ENCODE assay signal across 18 cellular contexts in genomic region chr13:31022491-31022890, GRCh38.
DNase-seq lines count a peak whose midpoint lies in the region; ATAC-seq and TF ChIP-seq lines count a peak whose summit lies in the region.
"Had no signal": no experiment of that assay in that cellular context is flagged by ENCODE, and none has a peak within 500 bp of the region (broad histone marks: within the 10 kb centered on the region; RNA-seq: fewer than 3 reads in every experiment).

No MANE protein-coding gene starts in this region.

- H3K9me2 ChIP-seq in GM23338 (ENCODE audit: insufficient read depth), result 0 out of 2 replicates have a peak, but pooled peaks cover 6% of the 10 kb centered on the region

- H3K27ac Mint-ChIP-seq in GM23338 (no peak overlapping the region), brain (peak overlapping the region; percentile 55 to 94 (median 87))
- H3K27ac Mint-ChIP-seq: CD8-positive, alpha-beta memory T cell; HFFc6 had no signal

- H3K9me3 ChIP-seq in upper lobe of right lung, result no peaks in the 10 kb centered on the region
- H3K9me3 ChIP-seq: A549, BLaER1, Caco-2 had no signal

- H3K4me1 ChIP-seq in GM23338 (ENCODE audit: insufficient read depth), result no peaks in the 10 kb centered on the region; the same call in 1 of the 2 replicates
- no peaks in the 10 kb centered on the region for H3K4me1 ChIP-seq in upper lobe of right lung
- H3K4me1 ChIP-seq: A549, BLaER1, Caco-2 had no signal

- H4K20me1 ChIP-seq in GM23338 (replicated peaks; ENCODE audit: insufficient read depth), result no peaks in the 10 kb centered on the region
- H4K20me1 ChIP-seq: BLaER1 had no signal

- H3K27me3 Mint-ChIP-seq in GM23338 (ENCODE audit: insufficient read depth, low read depth, poor library complexity) (no peaks in the 10 kb centered on the region), brain (no peaks in the 10 kb centered on the region)

- ATAC-seq in GM23338, result no peak
- no peak for ATAC-seq in upper lobe of right lung
- ATAC-seq: A549, GM12878, K562 had no signal

- H3K4me3 Mint-ChIP-seq in GM23338 (no peak overlapping the region), brain (peak overlapping the region in 3 of 5 experiments; percentile 25 to 56 (median 42))
- H3K4me3 Mint-ChIP-seq: CD8-positive, alpha-beta memory T cell; HFFc6 had no signal

- no peak for TF ChIP-seq CTCF in GM23338 (conservative IDR thresholded peaks at IDR 0.05; ENCODE audit: low read depth in 2 of 2)
- TF ChIP-seq CTCF in brain (conservative IDR thresholded peaks at IDR 0.05), result no peak
- TF ChIP-seq CTCF in upper lobe of right lung (IDR thresholded peaks at IDR 0.05), result no peak

- no peaks in the 10 kb centered on the region for H3K79me2 ChIP-seq in GM23338 (replicated peaks; ENCODE audit: insufficient read depth)

- DNase-seq in GM23338 (ENCODE audit: low spot score) (no peak), foreskin melanocyte (peak; percentile 55), retina (peak; percentile 31), NCI-H1417 treated with DMSO at 0.1 percent for 48 hours (lab: John Stamatoyannopoulos, UW) (no peak), upper lobe of right lung (no peak), DMS53 treated with DMSO at 0.1 percent for 48 hours (lab: John Stamatoyannopoulos, UW; ENCODE audit: unreplicated experiment) (no peak)
- DNase-seq: AML-193; Caco-2; CD8-positive, alpha-beta memory T cell; DMS53; HCEC 1CT; HFFc6 had no signal

- no peaks in the 10 kb centered on the region for H3K9me3 Mint-ChIP-seq in GM23338
- peaks cover 0 to 11% (median 5%) of the 10 kb centered on the region in 5 experiments for H3K9me3 Mint-ChIP-seq in brain
- H3K9me3 Mint-ChIP-seq: CD8-positive, alpha-beta memory T cell had no signal

- H3K4me1 Mint-ChIP-seq in GM23338 (peaks cover 8% of the 10 kb centered on the region), brain (peaks cover 33% of the 10 kb centered on the region)
- H3K4me1 Mint-ChIP-seq: CD8-positive, alpha-beta memory T cell had no signal

- H3K27ac ChIP-seq in GM23338 (ENCODE audit: low read depth), result no peak overlapping the region
- no peak overlapping the region for H3K27ac ChIP-seq in upper lobe of right lung
- H3K27ac ChIP-seq: A549, BLaER1, HL-60 had no signal

- H3K36me3 ChIP-seq in GM23338 (ENCODE audit: insufficient read depth) (no peaks in the 10 kb centered on the region), upper lobe of right lung (no peaks in the 10 kb centered on the region)
- H3K36me3 ChIP-seq: BLaER1 had no signal

- H3K27me3 ChIP-seq in GM23338 (ENCODE audit: insufficient read depth) (no peaks in the 10 kb centered on the region), upper lobe of right lung (peaks cover 4% of the 10 kb centered on the region)
- H3K27me3 ChIP-seq: BLaER1 had no signal

- no peaks in the 10 kb centered on the region for H3F3A ChIP-seq in GM23338 (replicated peaks; ENCODE audit: low read depth)

- intact Hi-C loops in upper lobe of right lung (cut with DNase I), result no loop called here

- H3K36me3 Mint-ChIP-seq in GM23338 (ENCODE audit: low read depth) (no peaks in the 10 kb centered on the region), brain (no peaks in the 10 kb centered on the region)

- H2AFZ ChIP-seq in GM23338, result peak overlapping the region; percentile 63; the same call in 1 of the 2 replicates

- no peak overlapping the region for H3K4me2 ChIP-seq in GM23338
- H3K4me2 ChIP-seq: A549, BLaER1 had no signal

- H3K4me3 ChIP-seq in GM23338 (no peak overlapping the region), upper lobe of right lung (no peak overlapping the region)
- H3K4me3 ChIP-seq: A549, BLaER1, GM12878, K562 had no signal

TF ChIP-seq in GM23338, 12 proteins besides CTCF, POLR2A, EP300 and RAD21 (continues in another document):
- TF ChIP-seq ZNF114 (CRISPR knock-in tag; IDR thresholded peaks at IDR 0.05) (no peak), ZNF331 (CRISPR knock-in tag; IDR thresholded peaks at IDR 0.05; ENCODE audit: low read depth) (no peak), ZNF462 (CRISPR knock-in tag; IDR thresholded peaks at IDR 0.05) (no peak), STAT1 (IDR thresholded peaks at IDR 0.05; ENCODE audit: unreplicated experiment) (no peak), EZH2 (IDR thresholded peaks at IDR 0.05; ENCODE audit: low read depth, unreplicated experiment) (no peak), JUNB (IDR thresholded peaks at IDR 0.05; ENCODE audit: unreplicated experiment) (no peak), NANOG (IDR thresholded peaks at IDR 0.05; ENCODE audit: borderline replicate concordance) (no peak), CREB1 (CRISPR knock-in tag; IDR thresholded peaks at IDR 0.05; ENCODE audit: low read depth) (no peak), POLR2AphosphoS5 (IDR thresholded peaks at IDR 0.05; ENCODE audit: low read depth) (no peak), EZH2phosphoT487 (IDR thresholded peaks at IDR 0.05; ENCODE audit: unreplicated experiment) (no peak), ETS1 (IDR thresholded peaks at IDR 0.05) (no peak)

Comparison
In these comparisons a context has a peak if more than half of its experiments do, and no peak if none do; other contexts are left out.
1. DNase-seq: peak in foreskin melanocyte (single experiment) and retina (single experiment); none in GM23338 (single experiment), NCI-H1417 treated with DMSO at 0.1 percent for 48 hours (single experiment), upper lobe of right lung (single experiment) and DMS53 treated with DMSO at 0.1 percent for 48 hours (single experiment).